ENCODE assay signal across 23 cellular contexts in the genomic region with DNA sequence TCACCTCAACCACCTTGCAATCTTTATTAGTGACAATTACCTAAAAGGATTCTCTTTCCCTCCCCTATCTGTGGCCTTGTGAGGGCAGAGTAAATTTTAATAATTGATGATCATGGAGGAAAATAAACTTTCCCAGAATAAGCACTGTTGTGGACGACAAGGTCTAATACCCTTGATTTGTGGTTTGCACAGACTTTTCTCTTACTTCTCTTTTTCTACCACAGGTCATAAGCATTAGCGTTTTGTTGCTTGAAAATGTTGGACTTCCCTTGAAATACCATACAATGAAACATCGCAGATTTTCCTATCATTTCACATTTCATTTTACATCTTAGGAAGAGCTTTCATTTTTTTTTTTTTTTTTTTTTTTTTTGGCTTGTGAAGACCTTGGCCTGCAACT.
DNase-seq lines count a peak whose midpoint lies in the region; ATAC-seq and TF ChIP-seq lines count a peak whose summit lies in the region.
"Had no signal": no experiment of that assay in that cellular context is flagged by ENCODE, and none has a peak within 500 bp of the region (broad histone marks: within the 10 kb centered on the region; RNA-seq: fewer than 3 reads in every experiment).

No MANE protein-coding gene starts in this region.

- H3K36me3 ChIP-seq in IMR-90 (ENCODE audit: control insufficient read depth, insufficient read depth, low read length) (no peaks in the 10 kb centered on the region), RWPE2 (ENCODE audit: low read depth) (no peaks in the 10 kb centered on the region), SK-N-SH (replicated peaks in 1 of 2; ENCODE audit: control insufficient read depth in 1 of 2, insufficient read depth in 2 of 2, low read length in 1 of 2) (no peaks in the 10 kb centered on the region)
- H3K36me3 ChIP-seq: breast epithelium, left lung, SJCRH30, thyroid gland had no signal

- CTCF ChIA-PET in IMR-90 (lab: Yijun Ruan, JAX) (no interaction called here), SK-N-SH (lab: Yijun Ruan, JAX) (no interaction called here)

- H3K79me2 ChIP-seq in SK-N-SH (ENCODE audit: insufficient read depth), result no peaks in the 10 kb centered on the region

- H3K18ac ChIP-seq in IMR-90 (ENCODE audit: low read depth, low read length), result no peak overlapping the region

- H2BK120ac ChIP-seq in IMR-90 (ENCODE audit: low read depth, low read length), result no peak overlapping the region

- H2BK5ac ChIP-seq in IMR-90 (ENCODE audit: low read depth, low read length, poor library complexity, severe bottlenecking), result no peak overlapping the region

- POLR2A ChIA-PET in IMR-90 (lab: Charles Lee; ENCODE audit: unreplicated experiment) (no interaction called here), SK-N-SH (lab: Yijun Ruan, JAX) (no interaction called here)

- TF ChIP-seq RAD21 in IMR-90 (IDR thresholded peaks at IDR 0.05; ENCODE audit: low read length), result no peak
- TF ChIP-seq RAD21 in SK-N-SH (IDR thresholded peaks at IDR 0.05; ENCODE audit: low read length), result no peak

- no CpG with 5 or more reads among the region's 3 CpGs for WGBS in IMR-90 (ENCODE audit: extremely low coverage in 2 of 2, insufficient read length in 1 of 2), 2 experiments
- WGBS in SK-N-SH (ENCODE audit: low lambda C conversion rate), result 3% methylated on average over 3 of the region's 3 CpGs

- H3K56ac ChIP-seq in IMR-90 (ENCODE audit: extremely low read depth, insufficient read depth, low read length), result no peak overlapping the region

- H3K79me1 ChIP-seq in IMR-90 (ENCODE audit: low read depth in 1 of 2, low read length in 2 of 2), result no peaks in the 10 kb centered on the region

- TF ChIP-seq CTCF in IMR-90 (conservative IDR thresholded peaks at IDR 0.05; ENCODE audit: low read depth, low read length), result no peak
- no peak for TF ChIP-seq CTCF in RWPE2 (IDR thresholded peaks at IDR 0.05; ENCODE audit: poor library complexity, severe bottlenecking)
- no peak for TF ChIP-seq CTCF in SK-N-SH (IDR thresholded peaks at IDR 0.05)

- no peak for TF ChIP-seq POLR2A in IMR-90 (IDR thresholded peaks at IDR 0.05; ENCODE audit: low read depth, low read length)

- H3K9me1 ChIP-seq in IMR-90 (ENCODE audit: insufficient read depth, low read length), result 0 out of 2 replicates have a peak, but pooled peaks cover 3% of the 10 kb centered on the region

- no peak overlapping the region for H4K8ac ChIP-seq in IMR-90 (ENCODE audit: low read depth in 2 of 2, low read length in 2 of 2)

- intact Hi-C loops in IMR-90 (cut with micrococcal nuclease), result loop anchor here (10.0 kb wide), 1 partner anchor 1048 kb away; no protein-coding TSS in a partner anchor

- no peak overlapping the region for H3K4ac ChIP-seq in IMR-90 (ENCODE audit: low read depth, low read length)

- no peaks in the 10 kb centered on the region for H3K27me3 ChIP-seq in IMR-90 (ENCODE audit: control insufficient read depth, insufficient read depth, low read length)
- H3K27me3 ChIP-seq in RWPE2 (ENCODE audit: insufficient read depth, poor library complexity, severe bottlenecking), result no peaks in the 10 kb centered on the region
- no peaks in the 10 kb centered on the region for H3K27me3 ChIP-seq in SK-N-SH (ENCODE audit: insufficient read depth)
- H3K27me3 ChIP-seq: breast epithelium, left lung, SJCRH30, thyroid gland had no signal

- H4K91ac ChIP-seq in IMR-90 (ENCODE audit: insufficient read depth, low read depth, low read length), result no peak overlapping the region

- no peak overlapping the region for H2AFZ ChIP-seq in IMR-90 (replicated peaks; ENCODE audit: low read length, poor library complexity)
- no peak overlapping the region for H2AFZ ChIP-seq in SK-N-SH (ENCODE audit: low read depth)
- H2AFZ ChIP-seq: GM23338 had no signal

- no peaks in the 10 kb centered on the region; the same call in 1 of the 2 replicates for H3K9me2 ChIP-seq in SK-N-SH

- BruUV-seq in IMR-90 (replicated peaks; lab: Mats Ljungman, UMichigan), result no TSS peak

- no peak overlapping the region for H2AK9ac ChIP-seq in IMR-90 (replicated peaks; ENCODE audit: low read depth, low read length, poor library complexity)

- dilution Hi-C loops in IMR-90 (cut with HindIII; ENCODE audit: low sequenced_read_pairs, unreplicated experiment), result no loop called here

- H3K4me3 ChIP-seq in IMR-90 (ENCODE audit: insufficient read depth, low read depth, low read length) (no peak overlapping the region), RWPE2 (ENCODE audit: severe bottlenecking) (no peak overlapping the region), SK-N-SH (ENCODE audit: low read depth in 2 of 2, low read length in 1 of 2) (no peak overlapping the region)
- H3K4me3 ChIP-seq: breast epithelium, GM23338, left lung, SJCRH30, skin epidermis, thyroid gland had no signal

- no peak overlapping the region for H3K14ac ChIP-seq in IMR-90 (replicated peaks; ENCODE audit: low read depth, low read length)

- peak overlapping the region; percentile 11; the same call in 1 of the 3 replicates for H2BK15ac ChIP-seq in IMR-90 (ENCODE audit: low read depth, low read length)

- peaks cover 22% of the 10 kb centered on the region for H3F3A ChIP-seq in SK-N-SH (replicated peaks; ENCODE audit: insufficient read depth)

- ATAC-seq in GM19351 (IDR thresholded peaks at IDR 0.05; ENCODE audit: unreplicated experiment), result peak; percentile 48
- no peak for ATAC-seq in IMR-90 (ENCODE audit: low read depth)
- ATAC-seq in RWPE2 (ENCODE audit: low read depth), result no peak
- ATAC-seq: GM23338; left lung; Panc1; stimulated activated naive CD8-positive, alpha-beta T cell treated with anti-CD3 and anti-CD28 coated beads, Interleukin-15, Interleukin-2, amounts not matched to agents 100 U/mL and 50 U/mL, for 24 hours; WTC11 had no signal

- in situ Hi-C loops in IMR-90 (cut with MboI; ENCODE audit: low sequenced_read_pairs), result no loop called here

- no peak overlapping the region for H4K5ac ChIP-seq in IMR-90 (ENCODE audit: low read depth, low read length)

- H3K9ac ChIP-seq in IMR-90 (ENCODE audit: low read depth, low read length), result no peak overlapping the region
- H3K9ac ChIP-seq in SK-N-SH, result no peak overlapping the region

- no peak overlapping the region for H3K27ac ChIP-seq in IMR-90 (ENCODE audit: insufficient read depth, low read length)
- H3K27ac ChIP-seq in RWPE2 (ENCODE audit: poor library complexity, severe bottlenecking), result peak overlapping the region; percentile 37
- peak overlapping the region in 1 of 2 experiments; percentile 84; a peak in 2 of 4 replicates for H3K27ac ChIP-seq in SK-N-SH (ENCODE audit: low read depth in 2 of 2, low read length in 1 of 2)
- H3K27ac ChIP-seq: breast epithelium, left lung, SJCRH30, skin epidermis, thyroid gland had no signal

- H3K23ac ChIP-seq in IMR-90 (ENCODE audit: low read depth, low read length), result no peak overlapping the region

- H3K4me1 ChIP-seq in IMR-90 (ENCODE audit: control insufficient read depth, insufficient read depth, low read length), result peaks cover 6% of the 10 kb centered on the region; the same call in 1 of the 2 replicates
- H3K4me1 ChIP-seq in RWPE2 (ENCODE audit: insufficient read depth, poor library complexity, severe bottlenecking), result peaks cover 20% of the 10 kb centered on the region
- 0 out of 4 replicates have a peak, but pooled peaks cover 0 to 6% of the 10 kb centered on the region in 2 experiments for H3K4me1 ChIP-seq in SK-N-SH (ENCODE audit: control insufficient read depth in 1 of 2, insufficient read depth in 2 of 2, low read depth in 1 of 2, low read length in 1 of 2)
- H3K4me1 ChIP-seq: breast epithelium, SJCRH30, thyroid gland had no signal

- H3K4me2 ChIP-seq in IMR-90 (ENCODE audit: low read depth, low read length) (no peak overlapping the region), SK-N-SH (no peak overlapping the region)
- H3K4me2 ChIP-seq: GM23338 had no signal

- H3K9me3 ChIP-seq in IMR-90 (ENCODE audit: control insufficient read depth, insufficient read depth, low read length), result no peaks in the 10 kb centered on the region
- no peaks in the 10 kb centered on the region for H3K9me3 ChIP-seq in RWPE2 (ENCODE audit: severe bottlenecking)
- H3K9me3 ChIP-seq in SK-N-SH, result 0 out of 2 replicates have a peak, but pooled peaks cover 3% of the 10 kb centered on the region
- H3K9me3 ChIP-seq: SJCRH30, thyroid gland had no signal

- no peak for TF ChIP-seq EP300 in SK-N-SH (IDR thresholded peaks at IDR 0.05; ENCODE audit: borderline replicate concordance in 1 of 2, low read depth in 1 of 2, low read length in 1 of 2)

- no peak overlapping the region for H2BK20ac ChIP-seq in IMR-90 (ENCODE audit: low read depth, low read length)

- no peak for DNase-seq in IMR-90
- DNase-seq in RWPE2 (ENCODE audit: low spot score), result no peak
- DNase-seq in pons (ENCODE audit: low spot score), result peak; percentile 7
- no peak for DNase-seq in SK-N-SH
- DNase-seq in NCI-H2107 (lab: John Stamatoyannopoulos, UW), result no peak
- no peak for DNase-seq in NCI-H748 treated with DMSO at 0.1 percent for 48 hours (lab: John Stamatoyannopoulos, UW)
- DNase-seq: activated CD4-positive, alpha-beta memory T cell treated with anti-CD3 and anti-CD28 coated beads, Interleukin-2, amount 10 ng/mL, durations not matched to agents 7 days and 5 days; activated naive CD4-positive, alpha-beta T cell; activated T-cell treated with anti-CD3 and anti-CD28 coated beads, Interleukin-2, amount 50 U/mL, for 1 hour; NCI-H1436; NCI-H2171 treated with DMSO at 0.1 percent for 48 hours; NCI-H69; SJCRH30; stimulated activated CD4-positive, alpha-beta T cell treated with anti-CD3 and anti-CD28 coated beads, Interleukin-2, amount 100 ng/mL, for 48 hours; stimulated activated naive CD8-positive, alpha-beta T cell treated with anti-CD3 and anti-CD28 coated beads, Interleukin-15, Interleukin-2, amounts not matched to agents 100 U/mL and 50 U/mL, for 24 hours; thyroid gland had no signal

- H2AK5ac ChIP-seq in IMR-90 (ENCODE audit: low read depth, low read length), result no peak overlapping the region

- H4K20me1 ChIP-seq in IMR-90 (ENCODE audit: insufficient read depth, low read length) (no peaks in the 10 kb centered on the region), SK-N-SH (ENCODE audit: insufficient read depth) (no peaks in the 10 kb centered on the region)

TF ChIP-seq in IMR-90, 13 proteins besides CTCF, POLR2A, EP300 and RAD21 (continues in another document):
- TF ChIP-seq NFE2L2 (IDR thresholded peaks at IDR 0.05; ENCODE audit: low read depth, low read length) (no peak), CEBPB (IDR thresholded peaks at IDR 0.05; ENCODE audit: low read depth, low read length) (no peak), RFX5 (IDR thresholded peaks at IDR 0.05; ENCODE audit: low read depth, low read length) (no peak), FOS (IDR thresholded peaks at IDR 0.05; ENCODE audit: low read depth, low read length) (no peak)

TF ChIP-seq in SK-N-SH, 30 proteins besides CTCF, POLR2A, EP300 and RAD21 (continues in another document):
- TF ChIP-seq NFIC (IDR thresholded peaks at IDR 0.05; ENCODE audit: borderline replicate concordance) (no peak), EZH2phosphoT487 (IDR thresholded peaks at IDR 0.05; ENCODE audit: borderline replicate concordance, low read depth) (no peak), ELF1 (IDR thresholded peaks at IDR 0.05) (no peak), TAF1 (IDR thresholded peaks at IDR 0.05; ENCODE audit: borderline replicate concordance, low read depth, low read length) (no peak), GABPA (IDR thresholded peaks at IDR 0.05; ENCODE audit: low read depth) (no peak), RFX5 (IDR thresholded peaks at IDR 0.05; ENCODE audit: low read length) (no peak)
